Comparison of ENCODE assay signal across 14 cellular contexts in the genomic region with DNA sequence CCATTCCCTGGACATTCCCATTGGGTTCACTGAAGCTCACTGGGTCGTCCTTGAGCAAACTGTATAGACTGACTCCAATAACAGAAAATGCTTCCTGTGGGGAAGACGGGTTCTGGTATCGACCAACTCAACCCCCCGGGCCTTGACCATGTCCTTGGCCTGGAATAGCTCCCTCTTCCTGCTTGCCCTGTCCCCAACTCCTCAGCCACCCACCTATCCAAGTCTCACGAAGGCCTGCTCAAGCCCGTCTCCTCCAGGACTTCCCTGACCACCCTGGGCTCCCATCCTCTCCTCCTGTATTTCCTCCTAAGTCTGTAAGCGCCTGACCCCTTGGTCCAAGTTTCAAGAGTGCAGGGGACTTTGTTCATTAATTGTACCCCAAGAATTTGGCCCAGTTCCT. TPM values are rescaled to one million over a fixed set of nuclear protein-coding genes. Genes with fewer than 3 reads are reported as not detected.
DNase-seq lines count a peak whose midpoint lies in the region; ATAC-seq and TF ChIP-seq lines count a peak whose summit lies in the region.
"Had no signal": no experiment of that assay in that cellular context is flagged by ENCODE, and none has a peak within 500 bp of the region (broad histone marks: within the 10 kb centered on the region; RNA-seq: fewer than 3 reads in every experiment).

No MANE protein-coding gene starts in this region.

- H3K27ac ChIP-seq in upper lobe of right lung: no peak overlapping the region

- peaks cover 9% of the 10 kb centered on the region for H3K4me1 ChIP-seq in upper lobe of right lung

- H3K27ac Mint-ChIP-seq in activated naive CD8-positive, alpha-beta T cell treated with anti-CD3 and anti-CD28 coated beads for 36 hours: no peak overlapping the region
- H3K27ac Mint-ChIP-seq in mesothelial cell of epicardium: peak overlapping the region; percentile 86

- peaks cover 20% of the 10 kb centered on the region for H3K4me1 Mint-ChIP-seq in activated naive CD8-positive, alpha-beta T cell treated with anti-CD3 and anti-CD28 coated beads for 36 hours
- H3K4me1 Mint-ChIP-seq in mesothelial cell of epicardium: peaks cover 19% of the 10 kb centered on the region

- H3K27me3 ChIP-seq in H7 (ENCODE audit: control insufficient read depth, insufficient read depth, low read length) (no peaks in the 10 kb centered on the region), upper lobe of right lung (no peaks in the 10 kb centered on the region)
- H3K27me3 ChIP-seq: gastroesophageal sphincter had no signal

- intact Hi-C loops in upper lobe of right lung (cut with DNase I): no loop called here

- DNase-seq in Ammon's horn (ENCODE audit: low spot score) (peak; percentile 2), H7 (peak; percentile 34), mesothelial cell of epicardium (ENCODE audit: low spot score in 2 of 2, unreplicated experiment in 2 of 2) (no peak), upper lobe of right lung (no peak), NCI-H1417 (lab: John Stamatoyannopoulos, UW) (no peak)
- DNase-seq in activated naive CD8-positive, alpha-beta T cell treated with anti-CD3 and anti-CD28 coated beads for 36 hours: no peak
- DNase-seq: KBM-7; NCI-H187 treated with DMSO at 0.1 percent for 48 hours; NCI-H82; stimulated activated CD4-positive, alpha-beta T cell treated with anti-CD3 and anti-CD28 coated beads, Interleukin-1b, Interleukin-23, amount 100 ng/mL, for 48 hours had no signal

- peaks cover 3% of the 10 kb centered on the region; the same call in 1 of the 2 replicates for H3K36me3 ChIP-seq in H7 (replicated peaks; ENCODE audit: control insufficient read depth, insufficient read depth, low read length)
- no peaks in the 10 kb centered on the region for H3K36me3 ChIP-seq in upper lobe of right lung
- H3K36me3 ChIP-seq: gastroesophageal sphincter had no signal

- peak overlapping the region; percentile 19 for H3K4me3 Mint-ChIP-seq in activated naive CD8-positive, alpha-beta T cell treated with anti-CD3 and anti-CD28 coated beads for 36 hours
- H3K4me3 Mint-ChIP-seq in mesothelial cell of epicardium: no peak overlapping the region

- peaks cover 4% of the 10 kb centered on the region for H3K27me3 Mint-ChIP-seq in activated naive CD8-positive, alpha-beta T cell treated with anti-CD3 and anti-CD28 coated beads for 36 hours
- H3K27me3 Mint-ChIP-seq in mesothelial cell of epicardium (ENCODE audit: low read depth): no peaks in the 10 kb centered on the region

- peaks cover 11% of the 10 kb centered on the region for H3K36me3 Mint-ChIP-seq in activated naive CD8-positive, alpha-beta T cell treated with anti-CD3 and anti-CD28 coated beads for 36 hours
- H3K36me3 Mint-ChIP-seq in mesothelial cell of epicardium: no peaks in the 10 kb centered on the region

- H3K9me3 ChIP-seq in upper lobe of right lung: no peaks in the 10 kb centered on the region
- H3K9me3 ChIP-seq: gastroesophageal sphincter had no signal

- no peak overlapping the region for H3K4me3 ChIP-seq in H7 (ENCODE audit: insufficient read depth, low read depth, low read length)
- no peak overlapping the region for H3K4me3 ChIP-seq in upper lobe of right lung
- H3K4me3 ChIP-seq: gastroesophageal sphincter had no signal

- H3K9me3 Mint-ChIP-seq in activated naive CD8-positive, alpha-beta T cell treated with anti-CD3 and anti-CD28 coated beads for 36 hours: no peaks in the 10 kb centered on the region
- no peaks in the 10 kb centered on the region for H3K9me3 Mint-ChIP-seq in mesothelial cell of epicardium

- ATAC-seq in upper lobe of right lung (no peak), GM18867 (IDR thresholded peaks at IDR 0.05; ENCODE audit: unreplicated experiment) (no peak), GM18868 (IDR thresholded peaks at IDR 0.05; ENCODE audit: unreplicated experiment) (no peak)
- ATAC-seq: gastroesophageal sphincter, SK-N-SH treated with all-trans-retinoic acid at 6 μM for 48 hours had no signal

- TF ChIP-seq CTCF in mesothelial cell of epicardium (IDR thresholded peaks at IDR 0.05; ENCODE audit: unreplicated experiment) (no peak), upper lobe of right lung (IDR thresholded peaks at IDR 0.05) (no peak)

RNA-seq across cellular contexts. Expression of a gene that starts 2.8 kb away (rescaled TPM):
- 1,768 and 1,892 TPM in 2 replicates for total RNA-seq in H7 (2014; rRNA removed; shearing (Covaris generic))
- total RNA-seq in activated naive CD8-positive, alpha-beta T cell treated with anti-CD3 and anti-CD28 coated beads for 36 hours: 100 to 1,000 TPM; 803 to 814 TPM
- 213 to 222 TPM (median 216 TPM) in 3 replicates for total RNA-seq in mesothelial cell of epicardium
- 54.7 TPM for total RNA-seq in upper lobe of right lung

RNA-seq across cellular contexts. Expression of a gene that starts 14.9 kb away (rescaled TPM):
- 12.4 and 24.5 TPM in 2 replicates for total RNA-seq in H7 (2014; rRNA removed; shearing (Covaris generic))
- 10 to 100 TPM; 13.1 to 14.2 TPM for total RNA-seq in activated naive CD8-positive, alpha-beta T cell treated with anti-CD3 and anti-CD28 coated beads for 36 hours
- total RNA-seq in mesothelial cell of epicardium (8.4 to 8.9 TPM (median 8.6 TPM) in 3 replicates), upper lobe of right lung (32.6 TPM)

Comparison
In these comparisons a context has a peak if more than half of its experiments do, and no peak if none do; other contexts are left out.
1. DNase-seq: peak in Ammon's horn (single experiment) and H7 (single experiment); none in activated naive CD8-positive, alpha-beta T cell treated with anti-CD3 and anti-CD28 coated beads for 36 hours (single experiment), mesothelial cell of epicardium (0 of 2), upper lobe of right lung (single experiment) and NCI-H1417 (0 of 3).